ENCODE assay signal across 8 cellular contexts in the genomic region with DNA sequence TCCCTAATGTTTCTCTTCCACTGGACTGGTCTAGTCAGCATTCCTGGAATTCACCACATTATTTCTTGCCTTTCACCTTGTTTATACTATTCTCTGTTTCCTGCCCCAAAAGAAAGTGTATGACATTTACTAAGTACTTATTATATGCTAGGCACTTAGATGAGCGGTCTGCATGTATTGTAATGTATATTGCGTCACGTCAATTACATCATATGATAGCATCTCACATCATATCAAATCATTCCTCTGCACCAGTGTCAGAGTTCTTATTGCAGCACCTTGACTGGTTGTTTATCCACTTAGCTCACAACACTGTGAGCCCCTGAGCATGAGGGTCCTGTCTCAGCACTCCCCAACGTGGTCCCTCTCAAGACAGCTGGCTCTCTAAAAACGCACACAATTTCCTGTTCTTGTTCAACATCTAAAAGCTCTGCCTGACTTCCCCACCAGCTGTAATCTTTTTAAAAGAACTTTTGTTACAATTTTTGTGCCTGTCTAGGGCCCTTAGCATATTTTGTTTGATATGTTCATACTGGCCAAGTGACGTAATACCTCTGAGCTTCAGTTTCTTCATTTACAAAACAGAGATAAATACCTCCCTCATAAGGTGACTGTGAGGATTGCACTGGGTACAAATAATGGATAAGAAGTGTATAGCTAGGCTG. TPM values are rescaled to one million over a fixed set of nuclear protein-coding genes. Genes with fewer than 3 reads are reported as not detected.
DNase-seq lines count a peak whose midpoint lies in the region; ATAC-seq and TF ChIP-seq lines count a peak whose summit lies in the region.

No MANE protein-coding gene starts in this region.

- peaks cover 41% of the 10 kb centered on the region for H3K36me3 Mint-ChIP-seq in dendritic cell treated with granulocyte-macrophage colony-stimulating factor and Interleukin-4, amounts not matched to agents 40 ng/mL and 50 ng/mL, for 4 days (ENCODE audit: low read depth)
- H3K36me3 Mint-ChIP-seq in natural killer cell = no peaks in the 10 kb centered on the region

- peak; percentile 83 to 87 for DNase-seq in AML-193 (lab: John Stamatoyannopoulos, UW)
- peak; percentile 32 for DNase-seq in NCI-H446 treated with DMSO at 0.1 percent for 48 hours (lab: John Stamatoyannopoulos, UW)
- DNase-seq in natural killer cell = no peak
- DNase-seq in COLO829 (ENCODE audit: low spot score) = no peak
- no peak for DNase-seq in putamen (ENCODE audit: low spot score)

- ATAC-seq in GM19043 (IDR thresholded peaks at IDR 0.05; ENCODE audit: low read depth, unreplicated experiment) = peak; percentile 35
- ATAC-seq in natural killer cell = peak; percentile 58 to 63 (median 59)
- no peak for ATAC-seq in HG03135 (IDR thresholded peaks at IDR 0.05; ENCODE audit: unreplicated experiment)

- H3K9me3 Mint-ChIP-seq in dendritic cell treated with granulocyte-macrophage colony-stimulating factor and Interleukin-4, amounts not matched to agents 40 ng/mL and 50 ng/mL, for 4 days = no peaks in the 10 kb centered on the region
- H3K9me3 Mint-ChIP-seq in natural killer cell = no peaks in the 10 kb centered on the region

- no peaks in the 10 kb centered on the region for H3K27me3 Mint-ChIP-seq in dendritic cell treated with granulocyte-macrophage colony-stimulating factor and Interleukin-4, amounts not matched to agents 40 ng/mL and 50 ng/mL, for 4 days
- H3K27me3 Mint-ChIP-seq in natural killer cell (ENCODE audit: low read depth in 2 of 2) = no peaks in the 10 kb centered on the region

- peak overlapping the region; percentile 64 for H3K27ac Mint-ChIP-seq in dendritic cell treated with granulocyte-macrophage colony-stimulating factor and Interleukin-4, amounts not matched to agents 40 ng/mL and 50 ng/mL, for 4 days
- peak overlapping the region; percentile 56 to 85 for H3K27ac Mint-ChIP-seq in natural killer cell

- no peak for TF ChIP-seq CTCF in natural killer cell (IDR thresholded peaks at IDR 0.05)

- intact Hi-C loops in dendritic cell treated with granulocyte-macrophage colony-stimulating factor and Interleukin-4, amounts not matched to agents 40 ng/mL and 50 ng/mL, for 4 days (cut with micrococcal nuclease) = no loop called here
- intact Hi-C loops in natural killer cell (cut with micrococcal nuclease) = loop anchor here (1.0 to 5.0 kb wide), 6 partner anchors 30 to 470 kb away; partner anchors contain the start of genes B4GALT4 and TEX55

- H3K4me3 Mint-ChIP-seq in dendritic cell treated with granulocyte-macrophage colony-stimulating factor and Interleukin-4, amounts not matched to agents 40 ng/mL and 50 ng/mL, for 4 days = no peak overlapping the region
- H3K4me3 Mint-ChIP-seq in natural killer cell = no peak overlapping the region

- H3K4me1 Mint-ChIP-seq in dendritic cell treated with granulocyte-macrophage colony-stimulating factor and Interleukin-4, amounts not matched to agents 40 ng/mL and 50 ng/mL, for 4 days (ENCODE audit: low read depth) = peaks cover 52% of the 10 kb centered on the region
- H3K4me1 Mint-ChIP-seq in natural killer cell = peaks cover 24 to 29% of the 10 kb centered on the region in 2 donors

RNA-seq across cellular contexts. Expression of gene ARHGAP31, which starts 58.8 kb away (rescaled TPM):
- total RNA-seq in natural killer cell = 1 to 10 TPM; 4.1 to 8.4 (median 8.4) TPM

Comparison
In these comparisons a context has a peak if more than half of its experiments do, and no peak if none do; other contexts are left out.
1. DNase-seq: peak in AML-193 (2 of 2) and NCI-H446 treated with DMSO at 0.1 percent for 48 hours (single experiment); none in natural killer cell (single experiment), COLO829 (single experiment) and putamen (single experiment).